In genomic region chr1:9910080-9910424, GRCh38 we compare ENCODE assay signal across 8 cellular contexts. TPM values are rescaled to one million over a fixed set of nuclear protein-coding genes. Genes with fewer than 3 reads are reported as not detected.
A peak's percentile ranks its signal among the peaks of the same experiment; 100 is the strongest.
DNase-seq lines count a peak whose midpoint lies in the region; ATAC-seq and TF ChIP-seq lines count a peak whose summit lies in the region.

A gene with protein sequence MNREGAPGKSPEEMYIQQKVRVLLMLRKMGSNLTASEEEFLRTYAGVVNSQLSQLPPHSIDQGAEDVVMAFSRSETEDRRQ (minus strand): TSS chr1:9910269. CDS start chr1:9872064, 38,205 bp downstream.

- H3K9me3 ChIP-seq in Peyer's patch = no peaks in the 10 kb centered on the region

- no peaks in the 10 kb centered on the region for H3K9me3 Mint-ChIP-seq in T-helper 1 cell treated with Interleukin-12 subunit alpha and Interleukin-12 subunit beta and Interleukin-4 antibody, amounts not matched to agents 30 μg/mL and 1 μg/mL, for 36 hours
- no peaks in the 10 kb centered on the region for H3K9me3 Mint-ChIP-seq in nephron progenitor cell

- H3K4me3 ChIP-seq in Peyer's patch = peak within 1 kb of the TSS; percentile 81 to 96 (median 88)
- peak within 1 kb of the TSS; percentile 78 for H3K4me3 ChIP-seq in epithelial cell of proximal tubule (ENCODE audit: low read depth, low read length)

- H3K27ac Mint-ChIP-seq in T-helper 1 cell treated with Interleukin-12 subunit alpha and Interleukin-12 subunit beta and Interleukin-4 antibody, amounts not matched to agents 30 μg/mL and 1 μg/mL, for 36 hours = peak within 1 kb of the TSS; percentile 96
- H3K27ac Mint-ChIP-seq in nephron progenitor cell = peak within 1 kb of the TSS; percentile 99

- peaks cover 0 to 19% (median 5%) of the 10 kb centered on the region in 4 donors for H3K4me1 ChIP-seq in Peyer's patch

- no peaks in the 10 kb centered on the region for H3K36me3 ChIP-seq in Peyer's patch

- TF ChIP-seq CTCF in Peyer's patch (IDR thresholded peaks at IDR 0.05) (no peak), epithelial cell of proximal tubule (conservative IDR thresholded peaks at IDR 0.05; ENCODE audit: low read depth, low read length) (no peak), nephron progenitor cell (IDR thresholded peaks at IDR 0.05) (no peak)

- peak within 1 kb of the TSS; percentile 96 for H3K4me3 Mint-ChIP-seq in T-helper 1 cell treated with Interleukin-12 subunit alpha and Interleukin-12 subunit beta and Interleukin-4 antibody, amounts not matched to agents 30 μg/mL and 1 μg/mL, for 36 hours
- peak within 1 kb of the TSS; percentile 98 for H3K4me3 Mint-ChIP-seq in nephron progenitor cell

- DNase-seq in T-helper 1 cell (no peak), Peyer's patch (no peak), epithelial cell of proximal tubule (ENCODE audit: low read depth) (no peak), nephron progenitor cell (no peak), SW480 (ENCODE audit: low spot score) (no peak), NCI-H2227 (lab: John Stamatoyannopoulos, UW; ENCODE audit: unreplicated experiment) (no peak)

- peak; percentile 67 for ATAC-seq in HG02938 (IDR thresholded peaks at IDR 0.05; ENCODE audit: unreplicated experiment)

- H3K27me3 ChIP-seq in Peyer's patch = no peaks in the 10 kb centered on the region

- peak in 1 of 2 donors; percentile 76 for TF ChIP-seq POLR2A in Peyer's patch (IDR thresholded peaks at IDR 0.05)

- peaks cover 2% of the 10 kb centered on the region for H3K27me3 Mint-ChIP-seq in T-helper 1 cell treated with Interleukin-12 subunit alpha and Interleukin-12 subunit beta and Interleukin-4 antibody, amounts not matched to agents 30 μg/mL and 1 μg/mL, for 36 hours (ENCODE audit: low read depth)
- peaks cover 9% of the 10 kb centered on the region for H3K27me3 Mint-ChIP-seq in nephron progenitor cell (ENCODE audit: low read depth, poor library complexity)

- H3K36me3 Mint-ChIP-seq in T-helper 1 cell treated with Interleukin-12 subunit alpha and Interleukin-12 subunit beta and Interleukin-4 antibody, amounts not matched to agents 30 μg/mL and 1 μg/mL, for 36 hours (ENCODE audit: low read depth) = no peaks in the 10 kb centered on the region
- H3K36me3 Mint-ChIP-seq in nephron progenitor cell (ENCODE audit: low read depth) = peaks cover 16% of the 10 kb centered on the region

- peaks cover 19% of the 10 kb centered on the region for H3K4me1 Mint-ChIP-seq in T-helper 1 cell treated with Interleukin-12 subunit alpha and Interleukin-12 subunit beta and Interleukin-4 antibody, amounts not matched to agents 30 μg/mL and 1 μg/mL, for 36 hours (ENCODE audit: low read depth)
- H3K4me1 Mint-ChIP-seq in nephron progenitor cell = peaks cover 62% of the 10 kb centered on the region

- peak within 1 kb of the TSS; percentile 84 to 97 (median 91) for H3K27ac ChIP-seq in Peyer's patch

RNA-seq across cellular contexts. Expression of the gene that starts here (rescaled TPM):
- 10 to 100 TPM; 24.0 to 30.5 (median 28.5) TPM for total RNA-seq in Peyer's patch
- total RNA-seq in epithelial cell of proximal tubule = 25.5 and 26.8 TPM in 2 replicates
